In the genomic region with DNA sequence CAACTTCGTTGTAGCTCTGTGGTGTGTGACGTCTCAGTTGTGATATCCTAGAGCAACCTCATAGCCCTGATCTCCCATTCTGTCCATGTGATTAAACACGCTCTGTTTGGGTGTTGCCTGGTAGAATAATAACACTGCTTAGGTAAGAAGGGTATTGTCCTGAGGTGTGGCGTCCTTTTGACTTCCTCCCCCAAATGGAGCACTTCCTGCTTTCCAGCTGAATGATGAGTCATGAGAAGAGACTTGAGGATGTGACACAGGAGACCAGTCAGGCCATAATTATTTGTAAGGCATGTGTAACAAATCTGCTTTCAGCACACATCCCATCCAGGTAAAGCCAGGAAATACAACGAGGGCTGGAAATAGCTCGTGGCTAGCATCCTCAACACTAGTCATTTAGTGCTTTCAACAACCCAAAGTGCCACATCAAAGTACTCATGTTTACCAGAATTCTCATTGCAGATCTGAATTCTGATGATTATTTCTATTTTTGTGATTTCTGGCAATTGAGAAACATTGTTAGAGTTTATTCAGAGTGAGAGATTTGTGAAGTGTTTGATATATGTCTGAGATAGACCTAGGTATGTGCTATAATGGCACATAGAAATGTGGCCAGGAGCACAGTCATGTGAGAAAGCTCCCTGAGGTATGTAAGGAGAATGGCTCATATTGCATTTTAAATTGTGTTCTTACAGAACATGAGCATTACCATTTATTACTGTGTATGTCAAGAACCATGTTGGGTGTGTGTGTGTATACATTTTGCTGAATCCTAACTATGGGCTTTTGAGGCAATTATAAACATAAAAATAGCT, we compare ENCODE assay signal across 8 cellular contexts.
DNase-seq lines count a peak whose midpoint lies in the region; ATAC-seq and TF ChIP-seq lines count a peak whose summit lies in the region.

No MANE protein-coding gene starts in this region.

- DNase-seq in CD1c-positive myeloid dendritic cell (ENCODE audit: extremely low spot score) = peak; percentile 35
- DNase-seq in KBM-7 = peak; percentile 50
- peak; percentile 60 for DNase-seq in astrocyte of the spinal cord (ENCODE audit: low read depth, low spot score)
- DNase-seq in left lung = no peak
- no peak for DNase-seq in NCI-H1092 (lab: John Stamatoyannopoulos, UW)
- DNase-seq in dorsolateral prefrontal cortex = no peak
- no peak for DNase-seq in CD4-positive, alpha-beta T cell
- no peak for DNase-seq in ascending aorta (ENCODE audit: low spot score in 2 of 2)

- no peaks in the 10 kb centered on the region for H3K36me3 ChIP-seq in left lung
- no peaks in the 10 kb centered on the region for H3K36me3 ChIP-seq in ascending aorta

- ATAC-seq in left lung = peak; percentile 63
- ATAC-seq in CD4-positive, alpha-beta T cell (ENCODE audit: poor library complexity) = no peak

- H3K4me3 ChIP-seq in astrocyte of the spinal cord (ENCODE audit: low read depth, low read length) = no peak overlapping the region
- no peak overlapping the region for H3K4me3 ChIP-seq in left lung
- no peak overlapping the region for H3K4me3 ChIP-seq in dorsolateral prefrontal cortex
- no peak overlapping the region for H3K4me3 ChIP-seq in ascending aorta

- in situ Hi-C loops in KBM-7 (cut with MboI; ENCODE audit: low pct_unique_long_range_greater_than_20kb, low sequenced_read_pairs) (no loop called here), astrocyte of the spinal cord (cut with HindIII; ENCODE audit: low sequenced_read_pairs) (no loop called here)

- CTCF ChIA-PET in CD4-positive, alpha-beta T cell (lab: Charles Lee) = no interaction called here

- H3K27me3 ChIP-seq in left lung (no peaks in the 10 kb centered on the region), dorsolateral prefrontal cortex (no peaks in the 10 kb centered on the region), ascending aorta (no peaks in the 10 kb centered on the region)
- peaks cover 28% of the 10 kb centered on the region for H3K27me3 ChIP-seq in CD4-positive, alpha-beta T cell (ENCODE audit: control insufficient read depth, insufficient read depth, low read length)

- H3K4me1 ChIP-seq in left lung = no peaks in the 10 kb centered on the region
- H3K4me1 ChIP-seq in ascending aorta = no peaks in the 10 kb centered on the region

- H3K4me3 Mint-ChIP-seq in CD4-positive, alpha-beta T cell = no peak overlapping the region

- POLR2A ChIA-PET in CD4-positive, alpha-beta T cell (lab: Charles Lee) = no interaction called here

- no peaks in the 10 kb centered on the region for H3K9me3 Mint-ChIP-seq in CD4-positive, alpha-beta T cell

- TF ChIP-seq CTCF in astrocyte of the spinal cord (IDR thresholded peaks at IDR 0.05; ENCODE audit: low read depth, low read length) = no peak
- TF ChIP-seq CTCF in left lung (IDR thresholded peaks at IDR 0.05) = no peak
- no peak for TF ChIP-seq CTCF in dorsolateral prefrontal cortex (IDR thresholded peaks at IDR 0.05 in 54 of 56, conservative IDR thresholded peaks at IDR 0.05 in 2 of 56; ENCODE audit: low read depth in 1 of 56, partially characterized antibody in 56 of 56)
- no peak for TF ChIP-seq CTCF in CD4-positive, alpha-beta T cell (IDR thresholded peaks at IDR 0.05)
- no peak for TF ChIP-seq CTCF in ascending aorta (IDR thresholded peaks at IDR 0.05)

- intact Hi-C loops in left lung (cut with DNase I) (no loop called here), dorsolateral prefrontal cortex (cut with DNase I) (no loop called here), ascending aorta (cut with DNase I) (no loop called here)
- intact Hi-C loops in CD4-positive, alpha-beta T cell (cut with DNase I, micrococcal nuclease) = no loop called here

- H3K27ac ChIP-seq in left lung (peak overlapping the region in 1 of 2 donors; percentile 67), dorsolateral prefrontal cortex (peak overlapping the region in 1 of 59 donors; percentile 6), ascending aorta (no peak overlapping the region)
- H3K27ac ChIP-seq in CD4-positive, alpha-beta T cell (ENCODE audit: low read depth, low read length) = no peak overlapping the region

- H3K4me1 Mint-ChIP-seq in CD4-positive, alpha-beta T cell (ENCODE audit: low read depth) = no peaks in the 10 kb centered on the region

- H3K36me3 Mint-ChIP-seq in CD4-positive, alpha-beta T cell (ENCODE audit: low read depth) = no peaks in the 10 kb centered on the region

- H3K27ac Mint-ChIP-seq in CD4-positive, alpha-beta T cell = no peak overlapping the region

- H3K9me3 ChIP-seq in left lung = no peaks in the 10 kb centered on the region
- no peaks in the 10 kb centered on the region for H3K9me3 ChIP-seq in CD4-positive, alpha-beta T cell (ENCODE audit: control insufficient read depth, low read length)
- no peaks in the 10 kb centered on the region for H3K9me3 ChIP-seq in ascending aorta

- peaks cover 28% of the 10 kb centered on the region for H3K27me3 Mint-ChIP-seq in CD4-positive, alpha-beta T cell

Comparison
In these comparisons a context has a peak if more than half of its experiments do, and no peak if none do; other contexts are left out.
1. DNase-seq: peak in CD1c-positive myeloid dendritic cell (single experiment), KBM-7 (single experiment) and astrocyte of the spinal cord (single experiment); none in left lung (0 of 2), NCI-H1092 (single experiment), dorsolateral prefrontal cortex (0 of 10), CD4-positive, alpha-beta T cell (0 of 10) and ascending aorta (0 of 2).